30 cellular contexts compared by ENCODE assay signal in the genomic region with DNA sequence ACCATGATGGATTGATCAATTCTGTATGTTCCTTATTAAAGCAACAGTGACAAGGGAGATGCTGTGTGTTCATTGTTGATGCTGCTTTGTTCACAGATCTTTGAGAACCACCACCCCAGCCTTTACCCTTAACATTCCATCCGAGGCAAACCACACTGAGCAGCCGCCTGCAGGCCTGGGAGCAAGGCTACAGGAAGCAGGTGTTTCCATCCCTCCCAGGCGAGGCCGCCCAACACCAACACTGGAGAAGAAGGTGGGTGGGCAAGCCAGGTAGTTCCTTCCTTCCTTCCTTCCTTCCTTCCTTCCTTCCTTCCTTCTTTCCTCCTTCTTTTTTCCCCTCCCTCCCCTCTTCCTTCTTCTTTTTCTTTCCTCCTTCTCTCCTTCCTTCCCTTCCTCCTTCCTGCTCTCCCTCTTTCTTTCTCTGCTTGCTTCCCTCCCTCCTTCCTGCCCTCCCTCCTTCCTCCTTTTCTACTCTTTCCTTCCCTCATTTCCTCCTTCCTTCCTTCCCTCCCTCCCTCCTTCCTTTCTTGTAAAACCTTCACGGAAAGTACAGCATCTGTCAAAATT. TPM values are rescaled to one million over a fixed set of nuclear protein-coding genes. Genes with fewer than 3 reads are reported as not detected.
"Had no signal": no experiment of that assay in that cellular context is flagged by ENCODE, and none has a peak within 500 bp of the region (broad histone marks: within the 10 kb centered on the region; RNA-seq: fewer than 3 reads in every experiment).

No MANE protein-coding gene starts in this region.

- H3K36me3 ChIP-seq: cardiac muscle cell, esophagus muscularis mucosa, gastroesophageal sphincter, heart right ventricle, neutrophil, pancreas, suprapubic skin, transverse colon, uterus had no signal

- H3K4me3 Mint-ChIP-seq: activated CD8-positive, alpha-beta T cell treated with anti-CD3 and anti-CD28 coated beads for 36 hours; activated naive CD8-positive, alpha-beta T cell treated with anti-CD3 and anti-CD28 coated beads, Interleukin-2, amount 10 ng/mL, durations not matched to agents 7 days and 5 days; dendritic cell treated with granulocyte-macrophage colony-stimulating factor and Interleukin-4, amounts not matched to agents 40 ng/mL and 50 ng/mL, for 4 days; mesothelial cell of epicardium; natural killer cell treated with Interleukin-12 subunit alpha and Interleukin-12 subunit beta and Interleukin-15 and Interleukin-18, amount 100 ng/mL, for 72 hours; stimulated activated naive CD8-positive, alpha-beta T cell treated with anti-CD3 and anti-CD28 coated beads, Interleukin-15, amount 100 ng/mL, for 72 hours had no signal

- H3K27ac ChIP-seq: cardiac muscle cell, esophagus muscularis mucosa, gastroesophageal sphincter, heart right ventricle, neutrophil, pancreas, suprapubic skin, transverse colon, uterus had no signal

- DNase-seq: activated CD4-positive, alpha-beta T cell treated with anti-CD3 and anti-CD28 coated beads for 48 hours; activated CD4-positive, CD25-positive, alpha-beta regulatory T cell; activated CD8-positive, alpha-beta T cell treated with anti-CD3 and anti-CD28 coated beads for 36 hours; activated naive CD4-positive, alpha-beta T cell treated with Interleukin-2 at 50 U/mL for 16 hours; activated naive CD8-positive, alpha-beta T cell treated with anti-CD3 and anti-CD28 coated beads, Interleukin-2, amount 10 ng/mL, durations not matched to agents 7 days and 5 days; activated T-cell treated with anti-CD3 and anti-CD28 coated beads, Interleukin-2, amount 50 U/mL, for 1 hour; amygdala; effector CD8-positive, alpha-beta T cell; heart right ventricle; kidney; pancreas; stimulated activated CD4-positive, alpha-beta T cell treated with anti-CD3 and anti-CD28 coated beads, Interleukin-4, amount 100 ng/mL, for 1 hour; stimulated activated naive CD8-positive, alpha-beta T cell treated with anti-CD3 and anti-CD28 coated beads, Interleukin-15, amount 100 ng/mL, for 72 hours; transverse colon; uterus had no signal

- H3K27me3 ChIP-seq: cardiac muscle cell, esophagus muscularis mucosa, neutrophil, pancreas, transverse colon, uterus had no signal

- H3K9me3 ChIP-seq: esophagus muscularis mucosa, gastroesophageal sphincter, heart right ventricle, neutrophil, pancreas, suprapubic skin, transverse colon, uterus had no signal

- H3K4me2 ChIP-seq: smooth muscle cell had no signal

- H3K27ac Mint-ChIP-seq: activated CD8-positive, alpha-beta T cell treated with anti-CD3 and anti-CD28 coated beads for 36 hours; activated naive CD8-positive, alpha-beta T cell treated with anti-CD3 and anti-CD28 coated beads, Interleukin-2, amount 10 ng/mL, durations not matched to agents 7 days and 5 days; activated T-helper 2 cell treated with anti-CD3 and anti-CD28 coated beads, Interferon-gamma antibody, Interleukin-2, Interleukin-4, amounts not matched to agents 10 μg/mL and 5 μg/mL and 100 μg/mL, durations not matched to agents 14 hours and 24 hours and 36 hours; dendritic cell treated with granulocyte-macrophage colony-stimulating factor and Interleukin-4, amounts not matched to agents 40 ng/mL and 50 ng/mL, for 4 days; mesothelial cell of epicardium; natural killer cell treated with Interleukin-12 subunit alpha and Interleukin-12 subunit beta and Interleukin-15 and Interleukin-18, amount 100 ng/mL, for 72 hours; stimulated activated naive CD8-positive, alpha-beta T cell treated with anti-CD3 and anti-CD28 coated beads, Interleukin-15, amount 100 ng/mL, for 72 hours had no signal

- H3K36me3 Mint-ChIP-seq: activated naive CD8-positive, alpha-beta T cell treated with anti-CD3 and anti-CD28 coated beads, Interleukin-2, amount 10 ng/mL, durations not matched to agents 7 days and 5 days; mesothelial cell of epicardium; natural killer cell treated with Interleukin-12 subunit alpha and Interleukin-12 subunit beta and Interleukin-15 and Interleukin-18, amount 100 ng/mL, for 72 hours had no signal

- H3K4me1 ChIP-seq: esophagus muscularis mucosa, gastroesophageal sphincter, heart right ventricle, pancreas, suprapubic skin, transverse colon, uterus had no signal

- H3K4me3 ChIP-seq: cardiac muscle cell, esophagus muscularis mucosa, gastroesophageal sphincter, heart right ventricle, lung, pancreas, smooth muscle cell, suprapubic skin, transverse colon, uterus had no signal

- ATAC-seq: activated CD8-positive, alpha-beta T cell treated with anti-CD3 and anti-CD28 coated beads for 36 hours; gastroesophageal sphincter; heart right ventricle; left lobe of liver; natural killer cell treated with Interleukin-12 subunit alpha and Interleukin-12 subunit beta and Interleukin-15 and Interleukin-18, amount 100 ng/mL, for 72 hours; pancreas; sciatic nerve; stimulated activated naive CD8-positive, alpha-beta T cell treated with anti-CD3 and anti-CD28 coated beads, Interleukin-15, amount 100 ng/mL, for 72 hours had no signal

- H3K27me3 Mint-ChIP-seq: dendritic cell treated with granulocyte-macrophage colony-stimulating factor and Interleukin-4, amounts not matched to agents 40 ng/mL and 50 ng/mL, for 4 days; stimulated activated naive CD8-positive, alpha-beta T cell treated with anti-CD3 and anti-CD28 coated beads, Interleukin-15, amount 100 ng/mL, for 72 hours had no signal

- H3K9me3 Mint-ChIP-seq: activated CD8-positive, alpha-beta T cell treated with anti-CD3 and anti-CD28 coated beads for 36 hours; activated naive CD8-positive, alpha-beta T cell treated with anti-CD3 and anti-CD28 coated beads, Interleukin-2, amount 10 ng/mL, durations not matched to agents 7 days and 5 days; activated T-helper 2 cell treated with anti-CD3 and anti-CD28 coated beads, Interferon-gamma antibody, Interleukin-2, Interleukin-4, amounts not matched to agents 10 μg/mL and 5 μg/mL and 100 μg/mL, durations not matched to agents 14 hours and 24 hours and 36 hours; dendritic cell treated with granulocyte-macrophage colony-stimulating factor and Interleukin-4, amounts not matched to agents 40 ng/mL and 50 ng/mL, for 4 days; natural killer cell treated with Interleukin-12 subunit alpha and Interleukin-12 subunit beta and Interleukin-15 and Interleukin-18, amount 100 ng/mL, for 72 hours; stimulated activated naive CD8-positive, alpha-beta T cell treated with anti-CD3 and anti-CD28 coated beads, Interleukin-15, amount 100 ng/mL, for 72 hours had no signal

- H3K4me1 Mint-ChIP-seq: activated naive CD8-positive, alpha-beta T cell treated with anti-CD3 and anti-CD28 coated beads, Interleukin-2, amount 10 ng/mL, durations not matched to agents 7 days and 5 days; stimulated activated naive CD8-positive, alpha-beta T cell treated with anti-CD3 and anti-CD28 coated beads, Interleukin-15, amount 100 ng/mL, for 72 hours had no signal

RNA-seq across cellular contexts. Expression of gene TTLL2, which starts 13.7 kb away (rescaled TPM):
- total RNA-seq: activated CD8-positive, alpha-beta T cell treated with anti-CD3 and anti-CD28 coated beads for 36 hours; activated naive CD8-positive, alpha-beta T cell treated with anti-CD3 and anti-CD28 coated beads, Interleukin-2, amount 10 ng/mL, durations not matched to agents 7 days and 5 days; activated T-helper 2 cell treated with anti-CD3 and anti-CD28 coated beads, Interferon-gamma antibody, Interleukin-2, Interleukin-4, amounts not matched to agents 10 μg/mL and 5 μg/mL and 100 μg/mL, durations not matched to agents 14 hours and 24 hours and 36 hours; cardiac muscle cell; chondrocyte; endothelial cell of umbilical vein; esophagus muscularis mucosa; gastroesophageal sphincter; heart right ventricle; kidney; left lobe of liver; lung; mesothelial cell of epicardium; natural killer cell treated with Interleukin-12 subunit alpha and Interleukin-12 subunit beta and Interleukin-15 and Interleukin-18, amount 100 ng/mL, for 72 hours; pancreas; sciatic nerve; smooth muscle cell; suprapubic skin; transverse colon; uterus had no signal
- polyA plus RNA-seq: cardiac muscle cell, endothelial cell of umbilical vein, heart right ventricle, lung, pancreas, smooth muscle cell had no signal

RNA-seq across cellular contexts. Expression of gene UNC93A, which starts 47.5 kb away (rescaled TPM):
- total RNA-seq: activated CD8-positive, alpha-beta T cell treated with anti-CD3 and anti-CD28 coated beads for 36 hours; activated naive CD8-positive, alpha-beta T cell treated with anti-CD3 and anti-CD28 coated beads, Interleukin-2, amount 10 ng/mL, durations not matched to agents 7 days and 5 days; activated T-helper 2 cell treated with anti-CD3 and anti-CD28 coated beads, Interferon-gamma antibody, Interleukin-2, Interleukin-4, amounts not matched to agents 10 μg/mL and 5 μg/mL and 100 μg/mL, durations not matched to agents 14 hours and 24 hours and 36 hours; cardiac muscle cell; chondrocyte; endothelial cell of umbilical vein; esophagus muscularis mucosa; gastroesophageal sphincter; heart right ventricle; kidney; lung; mesothelial cell of epicardium; natural killer cell treated with Interleukin-12 subunit alpha and Interleukin-12 subunit beta and Interleukin-15 and Interleukin-18, amount 100 ng/mL, for 72 hours; pancreas; sciatic nerve; smooth muscle cell; transverse colon had no signal
- polyA plus RNA-seq: cardiac muscle cell, endothelial cell of umbilical vein, heart right ventricle, lung, pancreas, smooth muscle cell had no signal
